Comparison of ENCODE assay signal across 1 cellular context in genomic region chrX:135513140-135513535, GRCh38.
TF ChIP-seq lines count a peak whose summit lies in the region.

No MANE protein-coding gene starts in this region.

TF ChIP-seq in GM12878, 131 proteins besides CTCF, POLR2A, EP300 and RAD21 (continued from another document):
- TF ChIP-seq LARP7 (IDR thresholded peaks at IDR 0.05), result no peak
- no peak for TF ChIP-seq PAX8 (IDR thresholded peaks at IDR 0.05)
